In genomic region chr6:41442800-41443501, GRCh38 we compare ENCODE assay signal across 8 cellular contexts.
DNase-seq lines count a peak whose midpoint lies in the region; ATAC-seq lines count a peak whose summit lies in the region.

No MANE protein-coding gene starts in this region.

- POLR2A ChIA-PET in activated CD4-positive, alpha-beta T cell treated with anti-CD3 and anti-CD28 coated beads for 36 hours (lab: Charles Lee), result no interaction called here

- peaks cover 6 to 7% of the 10 kb centered on the region in 2 donors for H3K27me3 ChIP-seq in stomach smooth muscle (ENCODE audit: control insufficient read depth in 1 of 2, insufficient read depth in 2 of 2, low read length in 2 of 2)

- no peaks in the 10 kb centered on the region for H3K36me3 Mint-ChIP-seq in activated CD4-positive, alpha-beta T cell treated with anti-CD3 and anti-CD28 coated beads for 36 hours (ENCODE audit: low read depth)

- H3K4me3 ChIP-seq in iPS-11a (ENCODE audit: low read depth, low read length) (peak overlapping the region; percentile 27), stomach smooth muscle (ENCODE audit: low read length in 2 of 2) (peak overlapping the region; percentile 41 to 44)

- peaks cover 8% of the 10 kb centered on the region for H3K27me3 Mint-ChIP-seq in activated CD4-positive, alpha-beta T cell treated with anti-CD3 and anti-CD28 coated beads for 36 hours

- no peak overlapping the region for H3K4me3 Mint-ChIP-seq in activated CD4-positive, alpha-beta T cell treated with anti-CD3 and anti-CD28 coated beads for 36 hours

- DNase-seq in activated CD4-positive, alpha-beta T cell treated with anti-CD3 and anti-CD28 coated beads for 36 hours, result peak; percentile 52
- DNase-seq in activated CD4-positive, alpha-beta T cell treated with anti-CD3 and anti-CD28 coated beads, Interleukin-2, amount 50 U/mL, for 1 hour, result no peak
- peak; percentile 26 for DNase-seq in activated CD8-positive, alpha-beta memory T cell treated with anti-CD3 and anti-CD28 coated beads, Interleukin-2, amount 50 U/mL, for 4 hours
- DNase-seq in hippocampal formation (lab: John Stamatoyannopoulos, UW), result no peak
- no peak for DNase-seq in NCI-H2171 treated with DMSO at 0.1 percent for 48 hours (lab: John Stamatoyannopoulos, UW)

- intact Hi-C loops in activated CD4-positive, alpha-beta T cell treated with anti-CD3 and anti-CD28 coated beads for 36 hours (cut with DNase I, micrococcal nuclease), result no loop called here

- no peaks in the 10 kb centered on the region for H3K9me3 Mint-ChIP-seq in activated CD4-positive, alpha-beta T cell treated with anti-CD3 and anti-CD28 coated beads for 36 hours (ENCODE audit: low read depth)

- no peak overlapping the region for H3K9ac ChIP-seq in stomach smooth muscle (ENCODE audit: low read length in 2 of 2)

- H3K4me1 ChIP-seq in stomach smooth muscle (ENCODE audit: control insufficient read depth, insufficient read depth, low read length), result peaks cover 26% of the 10 kb centered on the region

- no peaks in the 10 kb centered on the region for H3K36me3 ChIP-seq in stomach smooth muscle (ENCODE audit: control insufficient read depth in 2 of 2, insufficient read depth in 2 of 2, low read length in 2 of 2)

- CTCF ChIA-PET in activated CD4-positive, alpha-beta T cell treated with anti-CD3 and anti-CD28 coated beads for 36 hours (lab: Charles Lee), result interaction anchor here (0.6 to 1.3 kb wide), 8 partner anchors 9 to 808 kb away, joined by 3 to 10 read pairs (median 4); no protein-coding TSS in a partner anchor

- H3K27ac ChIP-seq in stomach smooth muscle (ENCODE audit: low read length), result no peak overlapping the region

- no peak for ATAC-seq in activated CD4-positive, alpha-beta T cell treated with anti-CD3 and anti-CD28 coated beads for 36 hours
- ATAC-seq in GM18511 (IDR thresholded peaks at IDR 0.05; ENCODE audit: unreplicated experiment), result no peak

- no peaks in the 10 kb centered on the region for H3K9me3 ChIP-seq in stomach smooth muscle (ENCODE audit: control insufficient read depth in 2 of 2, low read length in 2 of 2)

- peaks cover 30% of the 10 kb centered on the region for H3K4me1 Mint-ChIP-seq in activated CD4-positive, alpha-beta T cell treated with anti-CD3 and anti-CD28 coated beads for 36 hours

- no peak overlapping the region for H3K27ac Mint-ChIP-seq in activated CD4-positive, alpha-beta T cell treated with anti-CD3 and anti-CD28 coated beads for 36 hours

Comparison
In these comparisons a context has a peak if more than half of its experiments do, and no peak if none do; other contexts are left out.
1. DNase-seq: peak in activated CD4-positive, alpha-beta T cell treated with anti-CD3 and anti-CD28 coated beads for 36 hours (single experiment) and activated CD8-positive, alpha-beta memory T cell treated with anti-CD3 and anti-CD28 coated beads, Interleukin-2, amount 50 U/mL, for 4 hours (single experiment); none in activated CD4-positive, alpha-beta T cell treated with anti-CD3 and anti-CD28 coated beads, Interleukin-2, amount 50 U/mL, for 1 hour (single experiment), hippocampal formation (0 of 2) and NCI-H2171 treated with DMSO at 0.1 percent for 48 hours (single experiment).